ENCODE assay signal across 1 cellular context in genomic region chr2:175205523-175205922, GRCh38.
TF ChIP-seq lines count a peak whose summit lies in the region.

No MANE protein-coding gene starts in this region.

TF ChIP-seq in IMR-90, 13 proteins besides CTCF, POLR2A, EP300 and RAD21:
- TF ChIP-seq MAZ (IDR thresholded peaks at IDR 0.05; ENCODE audit: borderline replicate concordance, low read depth, low read length) (no peak), FOS (IDR thresholded peaks at IDR 0.05; ENCODE audit: low read depth, low read length) (0 out of 2 replicates have a peak, but pooled peaks have one; percentile 14)
